Comparison of ENCODE assay signal across 20 cellular contexts in genomic region chr13:99608345-99608744, GRCh38. TPM values are rescaled to one million over a fixed set of nuclear protein-coding genes. Genes with fewer than 3 reads are reported as not detected.
A peak's percentile ranks its signal among the peaks of the same experiment; 100 is the strongest.
DNase-seq lines count a peak whose midpoint lies in the region; ATAC-seq, FAIRE-seq and TF ChIP-seq lines count a peak whose summit lies in the region.
"Had no signal": no experiment of that assay in that cellular context is flagged by ENCODE, and none has a peak within 500 bp of the region (broad histone marks: within the 10 kb centered on the region; RNA-seq: fewer than 3 reads in every experiment).

No MANE protein-coding gene starts in this region.

- H3K27me3 Mint-ChIP-seq in stimulated activated naive CD8-positive, alpha-beta T cell treated with anti-CD3 and anti-CD28 coated beads, Interleukin-15, Interleukin-2, amounts not matched to agents 100 ng/mL and 50 ng/mL, for 24 hours: no peaks in the 10 kb centered on the region
- H3K27me3 Mint-ChIP-seq in stimulated activated naive CD8-positive, alpha-beta T cell treated with anti-CD3 and anti-CD28 coated beads, Interleukin-15, amount 100 ng/mL, for 72 hours: no peaks in the 10 kb centered on the region
- H3K27me3 Mint-ChIP-seq in activated T-helper 1 cell treated with anti-CD3 and anti-CD28 coated beads, Interleukin-12 subunit alpha, Interleukin-12 subunit beta, Interleukin-2, Interleukin-4 antibody, amounts not matched to agents 30 ng/mL and 10 ng/mL and 1 ng/mL, durations not matched to agents 14 hours and 24 hours and 36 hours (ENCODE audit: insufficient read depth): peaks cover 4% of the 10 kb centered on the region
- H3K27me3 Mint-ChIP-seq in memory B cell: no peaks in the 10 kb centered on the region

- CTCF ChIA-PET in HepG2 (lab: Yijun Ruan, JAX; ENCODE audit: low intra/inter-chr PET ratio, low total read pairs): no interaction called here

- TF ChIP-seq RAD21 in HepG2 (CRISPR knock-in tag; IDR thresholded peaks at IDR 0.05): no peak

- no peaks in the 10 kb centered on the region for H4K20me1 ChIP-seq in HepG2 (ENCODE audit: insufficient read depth, low read length)

- no peaks in the 10 kb centered on the region for H3K36me3 ChIP-seq in HepG2 (replicated peaks in 1 of 2; ENCODE audit: control insufficient read depth in 1 of 2, insufficient read depth in 2 of 2, low read length in 2 of 2)
- H3K36me3 ChIP-seq: upper lobe of left lung had no signal

- no peak for TF ChIP-seq EP300 in HepG2 (IDR thresholded peaks at IDR 0.05; ENCODE audit: low read depth in 2 of 2, low read length in 2 of 2)
- TF ChIP-seq EP300 in HepG2 (CRISPR knock-in tag; IDR thresholded peaks at IDR 0.05; ENCODE audit: borderline replicate concordance): no peak

- no TSS peak for BruUV-seq in HepG2 (replicated peaks; lab: Mats Ljungman, UMichigan)

- no peak overlapping the region for H3K4me2 ChIP-seq in HepG2 (ENCODE audit: low read depth, low read length)

- H3K27ac Mint-ChIP-seq in stimulated activated naive CD8-positive, alpha-beta T cell treated with anti-CD3 and anti-CD28 coated beads, Interleukin-15, Interleukin-2, amounts not matched to agents 100 ng/mL and 50 ng/mL, for 24 hours: no peak overlapping the region
- H3K27ac Mint-ChIP-seq in stimulated activated naive CD8-positive, alpha-beta T cell treated with anti-CD3 and anti-CD28 coated beads, Interleukin-15, amount 100 ng/mL, for 72 hours: no peak overlapping the region
- H3K27ac Mint-ChIP-seq in activated T-helper 1 cell treated with anti-CD3 and anti-CD28 coated beads, Interleukin-12 subunit alpha, Interleukin-12 subunit beta, Interleukin-2, Interleukin-4 antibody, amounts not matched to agents 30 ng/mL and 10 ng/mL and 1 ng/mL, durations not matched to agents 14 hours and 24 hours and 36 hours: no peak overlapping the region
- H3K27ac Mint-ChIP-seq in memory B cell: peak overlapping the region; percentile 6

- H2AFZ ChIP-seq in HepG2 (ENCODE audit: low read length): no peak overlapping the region

- TF ChIP-seq POLR2A in HepG2 (IDR thresholded peaks at IDR 0.05; ENCODE audit: insufficient read depth in 1 of 2, low read depth in 2 of 2, low read length in 2 of 2): no peak

- no peak overlapping the region for H3K9ac ChIP-seq in HepG2 (ENCODE audit: insufficient read depth, low read depth, low read length)

- H3K9me3 Mint-ChIP-seq in stimulated activated naive CD8-positive, alpha-beta T cell treated with anti-CD3 and anti-CD28 coated beads, Interleukin-15, Interleukin-2, amounts not matched to agents 100 ng/mL and 50 ng/mL, for 24 hours: no peaks in the 10 kb centered on the region
- no peaks in the 10 kb centered on the region for H3K9me3 Mint-ChIP-seq in stimulated activated naive CD8-positive, alpha-beta T cell treated with anti-CD3 and anti-CD28 coated beads, Interleukin-15, amount 100 ng/mL, for 72 hours
- no peaks in the 10 kb centered on the region for H3K9me3 Mint-ChIP-seq in activated T-helper 1 cell treated with anti-CD3 and anti-CD28 coated beads, Interleukin-12 subunit alpha, Interleukin-12 subunit beta, Interleukin-2, Interleukin-4 antibody, amounts not matched to agents 30 ng/mL and 10 ng/mL and 1 ng/mL, durations not matched to agents 14 hours and 24 hours and 36 hours
- no peaks in the 10 kb centered on the region for H3K9me3 Mint-ChIP-seq in memory B cell

- peaks cover 45% of the 10 kb centered on the region for H3K4me1 Mint-ChIP-seq in stimulated activated naive CD8-positive, alpha-beta T cell treated with anti-CD3 and anti-CD28 coated beads, Interleukin-15, Interleukin-2, amounts not matched to agents 100 ng/mL and 50 ng/mL, for 24 hours (ENCODE audit: low read depth)
- peaks cover 45% of the 10 kb centered on the region for H3K4me1 Mint-ChIP-seq in stimulated activated naive CD8-positive, alpha-beta T cell treated with anti-CD3 and anti-CD28 coated beads, Interleukin-15, amount 100 ng/mL, for 72 hours
- H3K4me1 Mint-ChIP-seq in activated T-helper 1 cell treated with anti-CD3 and anti-CD28 coated beads, Interleukin-12 subunit alpha, Interleukin-12 subunit beta, Interleukin-2, Interleukin-4 antibody, amounts not matched to agents 30 ng/mL and 10 ng/mL and 1 ng/mL, durations not matched to agents 14 hours and 24 hours and 36 hours (ENCODE audit: low read depth): peaks cover 15% of the 10 kb centered on the region
- H3K4me1 Mint-ChIP-seq in memory B cell: peaks cover 15% of the 10 kb centered on the region

- H3K27ac ChIP-seq in HepG2 (ENCODE audit: extremely low read length, insufficient read depth, low read length): no peak overlapping the region
- H3K27ac ChIP-seq: upper lobe of left lung had no signal

- peaks cover 33% of the 10 kb centered on the region for H3K4me1 ChIP-seq in HepG2 (ENCODE audit: insufficient read depth, low read length)

- no peak for DNase-seq in stimulated activated naive CD8-positive, alpha-beta T cell treated with anti-CD3 and anti-CD28 coated beads, Interleukin-15, amount 100 ng/mL, for 72 hours
- no peak for DNase-seq in activated T-helper 1 cell treated with anti-CD3 and anti-CD28 coated beads, Interleukin-12 subunit alpha, Interleukin-12 subunit beta, Interleukin-2, Interleukin-4 antibody, amounts not matched to agents 30 ng/mL and 10 ng/mL and 1 ng/mL, durations not matched to agents 14 hours and 24 hours and 36 hours (ENCODE audit: low spot score)
- DNase-seq in memory B cell (ENCODE audit: low spot score in 2 of 2) (no peak), glomerular visceral epithelial cell (ENCODE audit: extremely low spot score) (no peak), ureter (ENCODE audit: low spot score) (no peak), HepG2 (ENCODE audit: low spot score) (no peak)
- DNase-seq: COR-L47; cortex of kidney; head of caudate nucleus; left ventricle myocardium superior; NCI-H510A; occipital lobe; retina; stimulated activated CD4-positive, alpha-beta T cell treated with anti-CD3 and anti-CD28 coated beads, Interleukin-4, amount 100 ng/mL, for 24 hours; T-helper 9 cell had no signal

- H3K4me3 Mint-ChIP-seq in stimulated activated naive CD8-positive, alpha-beta T cell treated with anti-CD3 and anti-CD28 coated beads, Interleukin-15, Interleukin-2, amounts not matched to agents 100 ng/mL and 50 ng/mL, for 24 hours: peak overlapping the region; percentile 17
- H3K4me3 Mint-ChIP-seq in stimulated activated naive CD8-positive, alpha-beta T cell treated with anti-CD3 and anti-CD28 coated beads, Interleukin-15, amount 100 ng/mL, for 72 hours: peak overlapping the region in 1 of 2 donors; percentile 13
- peak overlapping the region; percentile 31 for H3K4me3 Mint-ChIP-seq in activated T-helper 1 cell treated with anti-CD3 and anti-CD28 coated beads, Interleukin-12 subunit alpha, Interleukin-12 subunit beta, Interleukin-2, Interleukin-4 antibody, amounts not matched to agents 30 ng/mL and 10 ng/mL and 1 ng/mL, durations not matched to agents 14 hours and 24 hours and 36 hours
- H3K4me3 Mint-ChIP-seq in memory B cell: peak overlapping the region; percentile 27

- 98% methylated on average over 15 of the region's 15 CpGs for WGBS in HepG2 (ENCODE audit: low lambda C conversion rate)

- POLR2A ChIA-PET in HepG2 (lab: Yijun Ruan, JAX): no interaction called here

- in situ Hi-C loops in HepG2 (cut with HindIII; ENCODE audit: extremely low pct_ligation_motif_present, low pct_unique_long_range_greater_than_20kb): no loop called here

- TF ChIP-seq CTCF in HepG2 (CRISPR knock-in tag; IDR thresholded peaks at IDR 0.05): no peak

- peaks cover 2% of the 10 kb centered on the region for H3K79me2 ChIP-seq in HepG2 (ENCODE audit: insufficient read depth, low read length)

- no peak overlapping the region for H3K4me3 ChIP-seq in HepG2 (replicated peaks in 1 of 3; ENCODE audit: insufficient read depth in 1 of 3, low read depth in 2 of 3, low read length in 3 of 3)
- H3K4me3 ChIP-seq: mucosa of descending colon, upper lobe of left lung had no signal

- ATAC-seq in stimulated activated naive CD8-positive, alpha-beta T cell treated with anti-CD3 and anti-CD28 coated beads, Interleukin-15, amount 100 ng/mL, for 72 hours: no peak
- no peak for ATAC-seq in memory B cell (ENCODE audit: low read depth)
- no peak for ATAC-seq in HepG2
- ATAC-seq: left ventricle myocardium superior, mucosa of descending colon had no signal

- H3K9me3 ChIP-seq in HepG2 (ENCODE audit: low read length): no peaks in the 10 kb centered on the region
- H3K9me3 ChIP-seq: mucosa of descending colon, upper lobe of left lung had no signal

- peaks cover 5% of the 10 kb centered on the region for H3K36me3 Mint-ChIP-seq in stimulated activated naive CD8-positive, alpha-beta T cell treated with anti-CD3 and anti-CD28 coated beads, Interleukin-15, Interleukin-2, amounts not matched to agents 100 ng/mL and 50 ng/mL, for 24 hours (ENCODE audit: low read depth)
- peaks cover 1% of the 10 kb centered on the region for H3K36me3 Mint-ChIP-seq in activated T-helper 1 cell treated with anti-CD3 and anti-CD28 coated beads, Interleukin-12 subunit alpha, Interleukin-12 subunit beta, Interleukin-2, Interleukin-4 antibody, amounts not matched to agents 30 ng/mL and 10 ng/mL and 1 ng/mL, durations not matched to agents 14 hours and 24 hours and 36 hours (ENCODE audit: low read depth)
- peaks cover 3% of the 10 kb centered on the region for H3K36me3 Mint-ChIP-seq in memory B cell

- no peaks in the 10 kb centered on the region; a peak in 1 of 5 replicates for H3K27me3 ChIP-seq in HepG2 (ENCODE audit: control insufficient read depth in 1 of 2, insufficient read depth in 2 of 2, low read length in 2 of 2)
- H3K27me3 ChIP-seq: upper lobe of left lung had no signal

- no peak for FAIRE-seq in HepG2 (lab: Jason Lieb, UNC)
- FAIRE-seq: endometrium, RCC 7860 had no signal

- intact Hi-C loops in activated T-helper 1 cell treated with anti-CD3 and anti-CD28 coated beads, Interleukin-12 subunit alpha, Interleukin-12 subunit beta, Interleukin-2, Interleukin-4 antibody, amounts not matched to agents 30 ng/mL and 10 ng/mL and 1 ng/mL, durations not matched to agents 14 hours and 24 hours and 36 hours (cut with micrococcal nuclease): loop anchor here (5.0 to 10.0 kb wide), 3 partner anchors 226 to 521 kb away; partner anchors contain the start of gene GPR183
- intact Hi-C loops in HepG2 (cut with micrococcal nuclease; ENCODE audit: unreplicated experiment): no loop called here

RNA-seq across cellular contexts. Expression of gene CLYBL, which starts 1.9 kb away (rescaled TPM):
- 1.8 and 2.1 TPM in 2 replicates for total RNA-seq in activated T-helper 1 cell treated with anti-CD3 and anti-CD28 coated beads, Interleukin-12 subunit alpha, Interleukin-12 subunit beta, Interleukin-2, Interleukin-4 antibody, amounts not matched to agents 30 ng/mL and 10 ng/mL and 1 ng/mL, durations not matched to agents 14 hours and 24 hours and 36 hours
- 22.1 TPM for total RNA-seq in ureter
- 9.6 and 14.5 TPM in 2 replicates for total RNA-seq in HepG2 (2016; rRNA removed; fragmentation: Illumina TruSeq; extraction: Trizol)
- total RNA-seq in HepG2 (2016; cell fraction: cytosol; rRNA removed; fragmentation: Illumina TruSeq; extraction: Trizol; ENCODE audit: low read depth): 2.0 and 2.9 TPM in 2 replicates
- total RNA-seq in HepG2 (2016; cell fraction: insoluble cytoplasmic fraction; rRNA removed; fragmentation: Illumina TruSeq; extraction: Trizol): 9.5 and 15.4 TPM in 2 replicates
- 3.3 and 3.6 TPM in 2 replicates for total RNA-seq in HepG2 (2016; cell fraction: membrane; rRNA removed; fragmentation: Illumina TruSeq; extraction: Trizol)
- 6.5 and 8.3 TPM in 2 replicates for total RNA-seq in HepG2 (2016; cell fraction: nucleus; rRNA removed; fragmentation: Illumina TruSeq; extraction: Trizol)
- 10.7 and 12.7 TPM in 2 replicates for polyA plus RNA-seq in HepG2 (2011; rRNA removed)
- 5.3 and 10.1 TPM in 2 replicates for polyA plus RNA-seq in HepG2 (2011; cell fraction: cytosol; rRNA removed)
- 10.8 and 13.7 TPM in 2 replicates for polyA plus RNA-seq in HepG2 (2011; cell fraction: nucleus; rRNA removed)
- 13.3 and 18.6 TPM in 2 replicates for polyA plus RNA-seq in HepG2 (2012)
- 2.8 and 3.7 TPM in 2 replicates for polyA plus RNA-seq in HepG2 (2016; cell fraction: cytosol; fragmentation: Illumina TruSeq; extraction: Trizol; ENCODE audit: low read depth)
- 21.4 and 21.5 TPM in 2 replicates for polyA plus RNA-seq in HepG2 (2016; cell fraction: insoluble cytoplasmic fraction; fragmentation: Illumina TruSeq; extraction: Trizol; ENCODE audit: low read depth)
- polyA plus RNA-seq in HepG2 (2016; cell fraction: membrane; fragmentation: Illumina TruSeq; extraction: Trizol; ENCODE audit: low read depth): 4.2 and 5.1 TPM in 2 replicates
- 12.2 and 12.3 TPM in 2 replicates for polyA plus RNA-seq in HepG2 (2016; cell fraction: nucleus; fragmentation: Illumina TruSeq; extraction: Trizol; ENCODE audit: insufficient read depth, low read depth)
- polyA minus RNA-seq in HepG2 (2011; rRNA and poly(A)+ RNA removed; ENCODE audit: low replicate concordance): 1.0 and 3.9 TPM in 2 replicates
- polyA minus RNA-seq in HepG2 (2011; cell fraction: cytosol; rRNA and poly(A)+ RNA removed): 4.7 and 5.9 TPM in 2 replicates
- polyA minus RNA-seq in HepG2 (2011; cell fraction: nucleus; rRNA and poly(A)+ RNA removed): 18.8 and 21.1 TPM in 2 replicates
